Comparison of ENCODE assay signal across 28 cellular contexts in genomic region chr16:58290861-58291260, GRCh38. TPM values are rescaled to one million over a fixed set of nuclear protein-coding genes. Genes with fewer than 3 reads are reported as not detected.
DNase-seq lines count a peak whose midpoint lies in the region; ATAC-seq, FAIRE-seq and TF ChIP-seq lines count a peak whose summit lies in the region.
"Had no signal": no experiment of that assay in that cellular context is flagged by ENCODE, and none has a peak within 500 bp of the region (broad histone marks: within the 10 kb centered on the region; RNA-seq: fewer than 3 reads in every experiment).

No MANE protein-coding gene starts in this region.

- DNase-seq in RPMI8226 (peak; percentile 12), glutamatergic neuron (no peak), adrenal gland (no peak), kidney (no peak)
- DNase-seq: 8988T; ACHN; BE2C; C1 segment of cervical spinal cord; CD4-positive, alpha-beta memory T cell; CD4-positive, CD25-positive, alpha-beta regulatory T cell; CD8-positive, alpha-beta memory T cell; COR-L47; DMS 273 treated with DMSO at 0.1 percent for 48 hours; DMS153; DMS53; DMS79; DND-41; GF-D8 had no signal

- intact Hi-C loops in adrenal gland (cut with DNase I): no loop called here
- intact Hi-C loops in kidney (cut with DNase I): no loop called here

- H3K27me3 Mint-ChIP-seq in glutamatergic neuron (ENCODE audit: unreplicated experiment): peaks cover 2% of the 10 kb centered on the region
- H3K27me3 Mint-ChIP-seq: CD4-positive, CD25-positive, alpha-beta regulatory T cell had no signal

- H3K4me3 Mint-ChIP-seq in glutamatergic neuron (ENCODE audit: unreplicated experiment): no peak overlapping the region
- H3K4me3 Mint-ChIP-seq: CD14-positive monocyte; CD4-positive, alpha-beta memory T cell; CD4-positive, CD25-positive, alpha-beta regulatory T cell; CD8-positive, alpha-beta memory T cell had no signal

- no peak for ATAC-seq in HG02571 (IDR thresholded peaks at IDR 0.05; ENCODE audit: unreplicated experiment)

- TF ChIP-seq POLR2A in adrenal gland (IDR thresholded peaks at IDR 0.05): no peak

- no peaks in the 10 kb centered on the region for H3K27me3 ChIP-seq in adrenal gland
- H3K27me3 ChIP-seq: BE2C, BLaER1 had no signal

- no peaks in the 10 kb centered on the region for H3K9me3 Mint-ChIP-seq in glutamatergic neuron (ENCODE audit: unreplicated experiment)

- H3K4me1 ChIP-seq in adrenal gland (replicated peaks in 1 of 2) (no peaks in the 10 kb centered on the region), kidney (ENCODE audit: control insufficient read depth in 1 of 2, insufficient read depth in 1 of 2, low read depth in 1 of 2, low read length in 2 of 2) (no peaks in the 10 kb centered on the region)
- H3K4me1 ChIP-seq: BE2C, BLaER1 had no signal

- FAIRE-seq in kidney (lab: Jason Lieb, UNC): no peak
- FAIRE-seq: A204.1, G401.6, GM12891, GM19239 had no signal

- H3K4me3 ChIP-seq in adrenal gland (no peak overlapping the region), kidney (ENCODE audit: low read length in 2 of 2) (no peak overlapping the region)
- H3K4me3 ChIP-seq: BLaER1 had no signal

- 83 to 89% (median 87%) methylated on average over 13 to 19 of the region's 19 CpGs for WGBS in adrenal gland, 4 donors

- H3K4me1 Mint-ChIP-seq in glutamatergic neuron (ENCODE audit: low read depth, unreplicated experiment): no peaks in the 10 kb centered on the region
- H3K4me1 Mint-ChIP-seq: CD14-positive monocyte; CD4-positive, alpha-beta memory T cell; CD4-positive, CD25-positive, alpha-beta regulatory T cell; CD8-positive, alpha-beta memory T cell had no signal

- peaks cover 13% of the 10 kb centered on the region for H3K36me3 Mint-ChIP-seq in glutamatergic neuron (ENCODE audit: unreplicated experiment)
- H3K36me3 Mint-ChIP-seq: CD14-positive monocyte; CD4-positive, CD25-positive, alpha-beta regulatory T cell had no signal

- TF ChIP-seq CTCF in glutamatergic neuron (IDR thresholded peaks at IDR 0.05; ENCODE audit: partially characterized antibody, unreplicated experiment) (no peak), adrenal gland (IDR thresholded peaks at IDR 0.05) (no peak), kidney (IDR thresholded peaks at IDR 0.05; ENCODE audit: borderline replicate concordance, extremely low read depth, insufficient read depth) (no peak)

- H3K9me3 ChIP-seq in adrenal gland (replicated peaks in 1 of 3) (no peaks in the 10 kb centered on the region), kidney (ENCODE audit: control insufficient read depth in 1 of 2, low read length in 2 of 2) (peaks cover 0 to 3% of the 10 kb centered on the region in 2 donors)
- H3K9me3 ChIP-seq: BE2C had no signal

- H3K27ac ChIP-seq in adrenal gland (no peak overlapping the region), kidney (ENCODE audit: low read depth in 2 of 2, low read length in 2 of 2) (no peak overlapping the region)
- H3K27ac ChIP-seq: BLaER1 had no signal

- no peak overlapping the region for H3K9ac ChIP-seq in kidney (ENCODE audit: low read length in 2 of 2)
- H3K9ac ChIP-seq: BLaER1 had no signal

- peak overlapping the region; percentile 38 for H3K27ac Mint-ChIP-seq in glutamatergic neuron (ENCODE audit: unreplicated experiment)
- H3K27ac Mint-ChIP-seq: CD14-positive monocyte; CD4-positive, alpha-beta memory T cell; CD4-positive, CD25-positive, alpha-beta regulatory T cell; CD8-positive, alpha-beta memory T cell had no signal

- H3K36me3 ChIP-seq in adrenal gland (replicated peaks in 1 of 2) (no peaks in the 10 kb centered on the region), kidney (ENCODE audit: control insufficient read depth in 1 of 2, insufficient read depth in 2 of 2, low read length in 2 of 2) (no peaks in the 10 kb centered on the region)
- H3K36me3 ChIP-seq: BE2C, BLaER1 had no signal

RNA-seq across cellular contexts. Expression of gene PRSS54, which starts 4.0 kb away (rescaled TPM):
- total RNA-seq in glutamatergic neuron (ENCODE audit: unreplicated experiment) (not detected), adrenal gland (not detected), kidney (not detected)
- polyA plus RNA-seq in adrenal gland (not detected), kidney (ENCODE audit: insufficient read depth, low read depth, low replicate concordance) (not detected)
- total RNA-seq: A673; CD4-positive, alpha-beta memory T cell; CD4-positive, CD25-positive, alpha-beta regulatory T cell; CD8-positive, alpha-beta memory T cell; Daoy had no signal
- polyA plus RNA-seq: AG04450; CD14-positive monocyte; CD4-positive, alpha-beta memory T cell; CD4-positive, CD25-positive, alpha-beta regulatory T cell; CD8-positive, alpha-beta memory T cell had no signal
